ENCODE assay signal across 8 cellular contexts in genomic region chr3:139534444-139534812, GRCh38. TPM values are rescaled to one million over a fixed set of nuclear protein-coding genes. Genes with fewer than 3 reads are reported as not detected.
DNase-seq lines count a peak whose midpoint lies in the region; ATAC-seq and TF ChIP-seq lines count a peak whose summit lies in the region.

No MANE protein-coding gene starts in this region.

- H3K36me3 ChIP-seq in BJ (ENCODE audit: control insufficient read depth, insufficient read depth, low read length) = no peaks in the 10 kb centered on the region

- H3K27me3 ChIP-seq in BJ (ENCODE audit: control insufficient read depth, insufficient read depth, low read length) = peaks cover 2% of the 10 kb centered on the region

- peak; percentile 24 for DNase-seq in BJ (ENCODE audit: low read depth)
- DNase-seq in NCI-H2171 treated with DMSO at 0.1 percent for 48 hours (lab: John Stamatoyannopoulos, UW) = peak; percentile 86
- peak; percentile 76 for DNase-seq in epithelial cell of prostate (ENCODE audit: low read depth, low spot score)
- peak; percentile 91 for DNase-seq in retinal pigment epithelial cell (ENCODE audit: low read depth)
- DNase-seq in cortex of kidney (lab: John Stamatoyannopoulos, UW) = no peak
- DNase-seq in GF-D8 (lab: John Stamatoyannopoulos, UW) = no peak
- DNase-seq in DMS53 (lab: John Stamatoyannopoulos, UW) = no peak

- CTCF ChIA-PET in BJ (lab: Yijun Ruan, JAX) = no interaction called here

- ATAC-seq in HG02571 (IDR thresholded peaks at IDR 0.05; ENCODE audit: unreplicated experiment) = peak; percentile 59

- H3K4me3 ChIP-seq in BJ (ENCODE audit: low read depth, low read length) (no peak overlapping the region), retinal pigment epithelial cell (ENCODE audit: low read length) (peak overlapping the region; percentile 12)

- POLR2A ChIA-PET in BJ (lab: Charles Lee) = no interaction called here

- TF ChIP-seq CTCF in BJ (IDR thresholded peaks at IDR 0.05; ENCODE audit: insufficient read depth, low read depth, low read length) (no peak), retinal pigment epithelial cell (conservative IDR thresholded peaks at IDR 0.05; ENCODE audit: low read depth, low read length) (no peak)

- H3K27ac ChIP-seq in epithelial cell of prostate = peak overlapping the region; percentile 97

RNA-seq across cellular contexts. Expression of gene RBP1, which starts 5.1 kb away (rescaled TPM):
- 0.70 and 0.81 TPM in 2 replicates for polyA plus RNA-seq in BJ (2011; rRNA removed)
- polyA minus RNA-seq in BJ (2011; rRNA and poly(A)+ RNA removed) = 0.51 and 0.57 TPM in 2 replicates

RNA-seq across cellular contexts. Expression of gene RBP2, which starts 58.1 kb away (rescaled TPM):
- not detected in 2 replicates for polyA plus RNA-seq in BJ (2011; rRNA removed)
- polyA minus RNA-seq in BJ (2011; rRNA and poly(A)+ RNA removed) = not detected in 2 replicates

Comparison
In these comparisons a context has a peak if more than half of its experiments do, and no peak if none do; other contexts are left out.
1. DNase-seq: peak in BJ (single experiment), NCI-H2171 treated with DMSO at 0.1 percent for 48 hours (single experiment), epithelial cell of prostate (single experiment) and retinal pigment epithelial cell (single experiment); none in cortex of kidney (single experiment), GF-D8 (single experiment) and DMS53 (single experiment).